In the genomic region with DNA sequence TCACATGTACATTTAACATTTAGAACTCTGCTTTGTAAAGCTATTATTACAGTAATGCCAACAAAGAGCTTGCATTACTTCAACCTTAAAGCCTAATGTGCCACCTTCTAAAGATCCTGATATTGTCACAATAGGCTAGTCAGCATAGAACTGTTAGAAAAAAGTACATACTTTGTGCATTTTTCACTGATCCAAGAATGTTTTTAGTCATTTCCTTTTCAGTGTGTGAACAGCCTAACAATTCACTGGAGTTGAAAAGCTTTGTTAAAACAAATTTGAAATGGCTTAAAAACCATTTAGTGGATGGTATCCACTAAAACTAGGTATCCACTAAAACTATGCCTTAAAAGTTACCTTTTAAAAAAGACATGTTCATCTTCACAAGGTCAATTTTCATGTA, we compare ENCODE assay signal across 14 cellular contexts. TPM values are rescaled to one million over a fixed set of nuclear protein-coding genes. Genes with fewer than 3 reads are reported as not detected.
DNase-seq lines count a peak whose midpoint lies in the region; ATAC-seq and TF ChIP-seq lines count a peak whose summit lies in the region.
"Had no signal": no experiment of that assay in that cellular context is flagged by ENCODE, and none has a peak within 500 bp of the region (broad histone marks: within the 10 kb centered on the region; RNA-seq: fewer than 3 reads in every experiment).

No MANE protein-coding gene starts in this region.

- H3K36me3 Mint-ChIP-seq in activated CD8-positive, alpha-beta memory T cell treated with anti-CD3 and anti-CD28 coated beads, Interleukin-2, amount 10 ng/mL, durations not matched to agents 7 days and 5 days: peaks cover 68% of the 10 kb centered on the region

- H3K27me3 Mint-ChIP-seq in activated CD8-positive, alpha-beta memory T cell treated with anti-CD3 and anti-CD28 coated beads, Interleukin-2, amount 10 ng/mL, durations not matched to agents 7 days and 5 days: no peaks in the 10 kb centered on the region

- DNase-seq in activated CD8-positive, alpha-beta memory T cell treated with anti-CD3 and anti-CD28 coated beads, Interleukin-2, amount 10 ng/mL, durations not matched to agents 7 days and 5 days: no peak
- DNase-seq in activated CD8-positive, alpha-beta memory T cell treated with anti-CD3 and anti-CD28 coated beads for 24 hours: no peak
- DNase-seq in NAMALWA (ENCODE audit: low spot score) (peak; percentile 31), choroid plexus epithelial cell (ENCODE audit: low read depth) (peak; percentile 37), renal cortical epithelial cell (ENCODE audit: low read depth) (peak; percentile 13), OCI-M1 (lab: John Stamatoyannopoulos, UW) (no peak)
- DNase-seq: midbrain; NCI-H1930; NCI-H82; posterior cingulate gyrus; stimulated activated CD4-positive, alpha-beta T cell treated with anti-CD3 and anti-CD28 coated beads, Interleukin-1b, Interleukin-23, amount 100 ng/mL, for 48 hours; uterus had no signal

- ATAC-seq in activated CD8-positive, alpha-beta memory T cell treated with anti-CD3 and anti-CD28 coated beads, Interleukin-2, amount 10 ng/mL, durations not matched to agents 7 days and 5 days: no peak
- ATAC-seq in GM21786 (IDR thresholded peaks at IDR 0.05; ENCODE audit: unreplicated experiment) (no peak), HG02884 (IDR thresholded peaks at IDR 0.05; ENCODE audit: unreplicated experiment) (no peak)

- peaks cover 42% of the 10 kb centered on the region for H3K4me1 Mint-ChIP-seq in activated CD8-positive, alpha-beta memory T cell treated with anti-CD3 and anti-CD28 coated beads, Interleukin-2, amount 10 ng/mL, durations not matched to agents 7 days and 5 days

- CTCF ChIA-PET in activated CD8-positive, alpha-beta memory T cell treated with anti-CD3 and anti-CD28 coated beads, Interleukin-2, amount 10 ng/mL, durations not matched to agents 7 days and 5 days (lab: Charles Lee): interaction anchor here (0.8 to 1.3 kb wide), 3 partner anchors 22 to 326 kb away, joined by 3 to 6 read pairs (median 3); a partner anchor contains a TSS

- no peaks in the 10 kb centered on the region for H3K9me3 Mint-ChIP-seq in activated CD8-positive, alpha-beta memory T cell treated with anti-CD3 and anti-CD28 coated beads, Interleukin-2, amount 10 ng/mL, durations not matched to agents 7 days and 5 days (ENCODE audit: low read depth)

- no peak for TF ChIP-seq CTCF in choroid plexus epithelial cell (conservative IDR thresholded peaks at IDR 0.05; ENCODE audit: low read depth, low read length)

- H3K27ac Mint-ChIP-seq in activated CD8-positive, alpha-beta memory T cell treated with anti-CD3 and anti-CD28 coated beads, Interleukin-2, amount 10 ng/mL, durations not matched to agents 7 days and 5 days: peak overlapping the region; percentile 63

- H3K4me3 ChIP-seq in choroid plexus epithelial cell (ENCODE audit: low read depth, low read length): no peak overlapping the region
- H3K4me3 ChIP-seq: uterus had no signal

- H3K4me3 Mint-ChIP-seq in activated CD8-positive, alpha-beta memory T cell treated with anti-CD3 and anti-CD28 coated beads, Interleukin-2, amount 10 ng/mL, durations not matched to agents 7 days and 5 days: no peak overlapping the region

RNA-seq across cellular contexts. Expression of a gene that starts 4.5 kb away (rescaled TPM):
- total RNA-seq in activated CD8-positive, alpha-beta memory T cell treated with anti-CD3 and anti-CD28 coated beads, Interleukin-2, amount 10 ng/mL, durations not matched to agents 7 days and 5 days: 1,000 to 10,000 TPM; 1,796 to 2,110 TPM
- total RNA-seq in renal cortical epithelial cell: 1,466 and 1,475 TPM in 2 replicates

RNA-seq across cellular contexts. Expression of a gene that starts 33.3 kb away (rescaled TPM):
- 1 to 10 TPM; 1.9 to 2.1 TPM for total RNA-seq in activated CD8-positive, alpha-beta memory T cell treated with anti-CD3 and anti-CD28 coated beads, Interleukin-2, amount 10 ng/mL, durations not matched to agents 7 days and 5 days
- 4.5 and 13.4 TPM in 2 replicates for total RNA-seq in renal cortical epithelial cell

Comparison
In these comparisons a context has a peak if more than half of its experiments do, and no peak if none do; other contexts are left out.
1. DNase-seq: peak in NAMALWA (single experiment), choroid plexus epithelial cell (single experiment) and renal cortical epithelial cell (single experiment); none in activated CD8-positive, alpha-beta memory T cell treated with anti-CD3 and anti-CD28 coated beads, Interleukin-2, amount 10 ng/mL, durations not matched to agents 7 days and 5 days (single experiment), activated CD8-positive, alpha-beta memory T cell treated with anti-CD3 and anti-CD28 coated beads for 24 hours (single experiment) and OCI-M1 (single experiment).